1 cellular context compared by ENCODE assay signal in the genomic region with DNA sequence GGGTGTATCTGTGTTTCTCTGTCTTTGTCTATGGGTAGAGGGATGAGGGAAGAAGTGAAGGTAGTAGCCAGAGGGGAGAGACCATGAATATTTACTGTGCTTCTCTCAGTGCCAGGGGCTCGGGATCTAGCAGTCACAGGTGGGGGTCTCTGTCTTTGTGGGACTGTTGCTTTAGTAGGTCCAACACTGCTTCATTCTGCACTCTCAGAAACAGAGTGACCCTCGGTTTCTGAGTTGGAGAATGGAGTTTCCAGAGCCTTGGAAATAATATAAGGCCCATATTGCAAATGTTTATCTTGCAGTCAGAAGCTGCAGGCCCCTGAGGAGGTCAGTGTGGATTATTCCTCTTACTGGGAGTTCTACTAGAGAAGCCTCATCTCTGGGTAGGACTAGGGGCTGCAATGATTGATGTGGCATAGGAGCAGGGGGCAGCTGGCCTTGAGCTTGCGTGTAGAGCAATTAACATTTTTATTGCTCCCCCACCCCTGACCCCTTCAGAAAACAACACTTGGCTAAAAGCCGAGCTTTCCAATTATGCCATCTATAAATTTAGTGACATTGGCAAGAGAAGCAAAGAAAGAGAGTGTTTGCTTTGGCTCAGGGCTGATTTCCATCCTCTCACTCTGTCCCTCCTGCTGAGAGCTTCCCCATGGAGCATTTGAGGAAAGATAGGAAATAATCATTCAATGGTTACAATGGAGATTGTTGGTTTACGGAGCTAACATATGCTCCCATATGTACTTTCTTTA.
TF ChIP-seq lines count a peak whose summit lies in the region.

No MANE protein-coding gene starts in this region.

TF ChIP-seq in WTC11, 78 proteins besides CTCF, POLR2A, EP300 and RAD21 (continued from another document):
- TF ChIP-seq, protein P1, sequence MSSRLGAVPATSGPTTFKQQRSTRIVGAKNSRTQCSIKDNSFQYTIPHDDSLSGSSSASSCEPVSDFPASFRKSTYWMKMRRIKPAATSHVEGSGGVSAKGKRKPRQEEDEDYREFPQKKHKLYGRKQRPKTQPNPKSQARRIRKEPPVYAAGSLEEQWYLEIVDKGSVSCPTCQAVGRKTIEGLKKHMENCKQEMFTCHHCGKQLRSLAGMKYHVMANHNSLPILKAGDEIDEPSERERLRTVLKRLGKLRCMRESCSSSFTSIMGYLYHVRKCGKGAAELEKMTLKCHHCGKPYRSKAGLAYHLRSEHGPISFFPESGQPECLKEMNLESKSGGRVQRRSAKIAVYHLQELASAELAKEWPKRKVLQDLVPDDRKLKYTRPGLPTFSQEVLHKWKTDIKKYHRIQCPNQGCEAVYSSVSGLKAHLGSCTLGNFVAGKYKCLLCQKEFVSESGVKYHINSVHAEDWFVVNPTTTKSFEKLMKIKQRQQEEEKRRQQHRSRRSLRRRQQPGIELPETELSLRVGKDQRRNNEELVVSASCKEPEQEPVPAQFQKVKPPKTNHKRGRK (CRISPR knock-in tag; IDR thresholded peaks at IDR 0.05; ENCODE audit: borderline replicate concordance) = no peak
- TF ChIP-seq, protein P2, sequence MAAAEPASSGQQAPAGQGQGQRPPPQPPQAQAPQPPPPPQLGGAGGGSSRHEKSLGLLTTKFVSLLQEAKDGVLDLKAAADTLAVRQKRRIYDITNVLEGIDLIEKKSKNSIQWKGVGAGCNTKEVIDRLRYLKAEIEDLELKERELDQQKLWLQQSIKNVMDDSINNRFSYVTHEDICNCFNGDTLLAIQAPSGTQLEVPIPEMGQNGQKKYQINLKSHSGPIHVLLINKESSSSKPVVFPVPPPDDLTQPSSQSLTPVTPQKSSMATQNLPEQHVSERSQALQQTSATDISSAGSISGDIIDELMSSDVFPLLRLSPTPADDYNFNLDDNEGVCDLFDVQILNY (CRISPR knock-in tag; IDR thresholded peaks at IDR 0.05) = no peak
- TF ChIP-seq, protein P3, sequence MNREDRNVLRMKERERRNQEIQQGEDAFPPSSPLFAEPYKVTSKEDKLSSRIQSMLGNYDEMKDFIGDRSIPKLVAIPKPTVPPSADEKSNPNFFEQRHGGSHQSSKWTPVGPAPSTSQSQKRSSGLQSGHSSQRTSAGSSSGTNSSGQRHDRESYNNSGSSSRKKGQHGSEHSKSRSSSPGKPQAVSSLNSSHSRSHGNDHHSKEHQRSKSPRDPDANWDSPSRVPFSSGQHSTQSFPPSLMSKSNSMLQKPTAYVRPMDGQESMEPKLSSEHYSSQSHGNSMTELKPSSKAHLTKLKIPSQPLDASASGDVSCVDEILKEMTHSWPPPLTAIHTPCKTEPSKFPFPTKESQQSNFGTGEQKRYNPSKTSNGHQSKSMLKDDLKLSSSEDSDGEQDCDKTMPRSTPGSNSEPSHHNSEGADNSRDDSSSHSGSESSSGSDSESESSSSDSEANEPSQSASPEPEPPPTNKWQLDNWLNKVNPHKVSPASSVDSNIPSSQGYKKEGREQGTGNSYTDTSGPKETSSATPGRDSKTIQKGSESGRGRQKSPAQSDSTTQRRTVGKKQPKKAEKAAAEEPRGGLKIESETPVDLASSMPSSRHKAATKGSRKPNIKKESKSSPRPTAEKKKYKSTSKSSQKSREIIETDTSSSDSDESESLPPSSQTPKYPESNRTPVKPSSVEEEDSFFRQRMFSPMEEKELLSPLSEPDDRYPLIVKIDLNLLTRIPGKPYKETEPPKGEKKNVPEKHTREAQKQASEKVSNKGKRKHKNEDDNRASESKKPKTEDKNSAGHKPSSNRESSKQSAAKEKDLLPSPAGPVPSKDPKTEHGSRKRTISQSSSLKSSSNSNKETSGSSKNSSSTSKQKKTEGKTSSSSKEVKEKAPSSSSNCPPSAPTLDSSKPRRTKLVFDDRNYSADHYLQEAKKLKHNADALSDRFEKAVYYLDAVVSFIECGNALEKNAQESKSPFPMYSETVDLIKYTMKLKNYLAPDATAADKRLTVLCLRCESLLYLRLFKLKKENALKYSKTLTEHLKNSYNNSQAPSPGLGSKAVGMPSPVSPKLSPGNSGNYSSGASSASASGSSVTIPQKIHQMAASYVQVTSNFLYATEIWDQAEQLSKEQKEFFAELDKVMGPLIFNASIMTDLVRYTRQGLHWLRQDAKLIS (CRISPR knock-in tag; IDR thresholded peaks at IDR 0.05; ENCODE audit: borderline replicate concordance) = no peak
- TF ChIP-seq, protein P4, sequence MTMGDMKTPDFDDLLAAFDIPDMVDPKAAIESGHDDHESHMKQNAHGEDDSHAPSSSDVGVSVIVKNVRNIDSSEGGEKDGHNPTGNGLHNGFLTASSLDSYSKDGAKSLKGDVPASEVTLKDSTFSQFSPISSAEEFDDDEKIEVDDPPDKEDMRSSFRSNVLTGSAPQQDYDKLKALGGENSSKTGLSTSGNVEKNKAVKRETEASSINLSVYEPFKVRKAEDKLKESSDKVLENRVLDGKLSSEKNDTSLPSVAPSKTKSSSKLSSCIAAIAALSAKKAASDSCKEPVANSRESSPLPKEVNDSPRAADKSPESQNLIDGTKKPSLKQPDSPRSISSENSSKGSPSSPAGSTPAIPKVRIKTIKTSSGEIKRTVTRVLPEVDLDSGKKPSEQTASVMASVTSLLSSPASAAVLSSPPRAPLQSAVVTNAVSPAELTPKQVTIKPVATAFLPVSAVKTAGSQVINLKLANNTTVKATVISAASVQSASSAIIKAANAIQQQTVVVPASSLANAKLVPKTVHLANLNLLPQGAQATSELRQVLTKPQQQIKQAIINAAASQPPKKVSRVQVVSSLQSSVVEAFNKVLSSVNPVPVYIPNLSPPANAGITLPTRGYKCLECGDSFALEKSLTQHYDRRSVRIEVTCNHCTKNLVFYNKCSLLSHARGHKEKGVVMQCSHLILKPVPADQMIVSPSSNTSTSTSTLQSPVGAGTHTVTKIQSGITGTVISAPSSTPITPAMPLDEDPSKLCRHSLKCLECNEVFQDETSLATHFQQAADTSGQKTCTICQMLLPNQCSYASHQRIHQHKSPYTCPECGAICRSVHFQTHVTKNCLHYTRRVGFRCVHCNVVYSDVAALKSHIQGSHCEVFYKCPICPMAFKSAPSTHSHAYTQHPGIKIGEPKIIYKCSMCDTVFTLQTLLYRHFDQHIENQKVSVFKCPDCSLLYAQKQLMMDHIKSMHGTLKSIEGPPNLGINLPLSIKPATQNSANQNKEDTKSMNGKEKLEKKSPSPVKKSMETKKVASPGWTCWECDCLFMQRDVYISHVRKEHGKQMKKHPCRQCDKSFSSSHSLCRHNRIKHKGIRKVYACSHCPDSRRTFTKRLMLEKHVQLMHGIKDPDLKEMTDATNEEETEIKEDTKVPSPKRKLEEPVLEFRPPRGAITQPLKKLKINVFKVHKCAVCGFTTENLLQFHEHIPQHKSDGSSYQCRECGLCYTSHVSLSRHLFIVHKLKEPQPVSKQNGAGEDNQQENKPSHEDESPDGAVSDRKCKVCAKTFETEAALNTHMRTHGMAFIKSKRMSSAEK (CRISPR knock-in tag; IDR thresholded peaks at IDR 0.05; ENCODE audit: borderline replicate concordance) = no peak
- TF ChIP-seq, protein P5, sequence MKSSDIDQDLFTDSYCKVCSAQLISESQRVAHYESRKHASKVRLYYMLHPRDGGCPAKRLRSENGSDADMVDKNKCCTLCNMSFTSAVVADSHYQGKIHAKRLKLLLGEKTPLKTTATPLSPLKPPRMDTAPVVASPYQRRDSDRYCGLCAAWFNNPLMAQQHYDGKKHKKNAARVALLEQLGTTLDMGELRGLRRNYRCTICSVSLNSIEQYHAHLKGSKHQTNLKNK (CRISPR knock-in tag; IDR thresholded peaks at IDR 0.05) = no peak
- TF ChIP-seq, protein P6, sequence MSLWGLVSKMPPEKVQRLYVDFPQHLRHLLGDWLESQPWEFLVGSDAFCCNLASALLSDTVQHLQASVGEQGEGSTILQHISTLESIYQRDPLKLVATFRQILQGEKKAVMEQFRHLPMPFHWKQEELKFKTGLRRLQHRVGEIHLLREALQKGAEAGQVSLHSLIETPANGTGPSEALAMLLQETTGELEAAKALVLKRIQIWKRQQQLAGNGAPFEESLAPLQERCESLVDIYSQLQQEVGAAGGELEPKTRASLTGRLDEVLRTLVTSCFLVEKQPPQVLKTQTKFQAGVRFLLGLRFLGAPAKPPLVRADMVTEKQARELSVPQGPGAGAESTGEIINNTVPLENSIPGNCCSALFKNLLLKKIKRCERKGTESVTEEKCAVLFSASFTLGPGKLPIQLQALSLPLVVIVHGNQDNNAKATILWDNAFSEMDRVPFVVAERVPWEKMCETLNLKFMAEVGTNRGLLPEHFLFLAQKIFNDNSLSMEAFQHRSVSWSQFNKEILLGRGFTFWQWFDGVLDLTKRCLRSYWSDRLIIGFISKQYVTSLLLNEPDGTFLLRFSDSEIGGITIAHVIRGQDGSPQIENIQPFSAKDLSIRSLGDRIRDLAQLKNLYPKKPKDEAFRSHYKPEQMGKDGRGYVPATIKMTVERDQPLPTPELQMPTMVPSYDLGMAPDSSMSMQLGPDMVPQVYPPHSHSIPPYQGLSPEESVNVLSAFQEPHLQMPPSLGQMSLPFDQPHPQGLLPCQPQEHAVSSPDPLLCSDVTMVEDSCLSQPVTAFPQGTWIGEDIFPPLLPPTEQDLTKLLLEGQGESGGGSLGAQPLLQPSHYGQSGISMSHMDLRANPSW (CRISPR knock-in tag; conservative IDR thresholded peaks at IDR 0.05; ENCODE audit: low read depth) = no peak
- TF ChIP-seq NFATC4 (CRISPR knock-in tag; IDR thresholded peaks at IDR 0.05) = no peak
TF ChIP-seq in WTC11: peak in this region for 0.
